Comparison of ENCODE assay signal across 12 cellular contexts in the genomic region with DNA sequence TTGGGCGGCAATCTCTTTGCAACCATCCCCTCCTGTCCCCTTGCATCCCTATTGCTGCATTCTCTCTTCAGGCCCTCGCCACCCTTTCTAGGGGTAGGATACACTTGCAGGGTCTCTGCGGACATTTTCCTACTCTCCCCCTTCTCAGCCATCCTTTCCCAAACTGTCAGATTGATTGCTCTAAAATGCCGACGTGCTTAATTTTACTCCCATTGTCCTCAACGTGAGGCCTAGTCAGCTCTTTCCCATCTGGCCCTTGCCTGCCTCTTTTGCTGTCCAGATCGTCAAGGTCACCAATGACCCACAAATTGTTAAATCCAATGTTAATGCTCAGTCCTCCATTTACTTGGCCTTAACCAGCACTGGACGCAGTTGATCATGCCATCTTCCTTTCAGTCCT. TPM values are rescaled to one million over a fixed set of nuclear protein-coding genes. Genes with fewer than 3 reads are reported as not detected.
"Had no signal": no experiment of that assay in that cellular context is flagged by ENCODE, and none has a peak within 500 bp of the region (broad histone marks: within the 10 kb centered on the region; RNA-seq: fewer than 3 reads in every experiment).

No MANE protein-coding gene starts in this region.

- H3K27ac ChIP-seq: GM23248, KMS-11 had no signal

- FAIRE-seq: H54, HTR-8/SVneo had no signal

- DNase-seq: GM23248, GOT3, H9, HCEC 1CT, HFFc6, Karpas-422, KBM-7 had no signal

- H3K4me3 ChIP-seq: GM23248 had no signal

- H3K4me2 ChIP-seq: KMS-11 had no signal

RNA-seq across cellular contexts. Expression of gene LRMDA, which starts 12.7 kb away (rescaled TPM):
- total RNA-seq: GM23248, HT-29 had no signal
- polyA plus RNA-seq: IgD-negative memory B cell had no signal

RNA-seq across cellular contexts. Expression of gene ZNF503, which starts 17.1 kb away (rescaled TPM):
- polyA plus RNA-seq: IgD-negative memory B cell had no signal
